ENCODE assay signal across 29 cellular contexts in genomic region chr6:81909981-81910910, GRCh38.
A peak's percentile ranks its signal among the peaks of the same experiment; 100 is the strongest.
DNase-seq lines count a peak whose midpoint lies in the region; ATAC-seq and TF ChIP-seq lines count a peak whose summit lies in the region.
"Had no signal": no experiment of that assay in that cellular context is flagged by ENCODE, and none has a peak within 500 bp of the region (broad histone marks: within the 10 kb centered on the region; RNA-seq: fewer than 3 reads in every experiment).

No MANE protein-coding gene starts in this region.

- no peak overlapping the region for H3K4ac ChIP-seq in IMR-90 (ENCODE audit: low read depth, low read length)

- no peak overlapping the region for H2AFZ ChIP-seq in IMR-90 (replicated peaks; ENCODE audit: low read length, poor library complexity)

- no peaks in the 10 kb centered on the region for H4K20me1 ChIP-seq in IMR-90 (ENCODE audit: insufficient read depth, low read length)

- no peaks in the 10 kb centered on the region for H3K4me1 Mint-ChIP-seq in stimulated activated effector memory CD8-positive, alpha-beta T cell treated with anti-CD3 and anti-CD28 coated beads, Interleukin-12 subunit alpha, Interleukin-12 subunit beta, amount 100 ng/mL, for 72 hours
- H3K4me1 Mint-ChIP-seq in CD4-positive, alpha-beta T cell (ENCODE audit: low read depth): no peaks in the 10 kb centered on the region
- H3K4me1 Mint-ChIP-seq: activated naive CD8-positive, alpha-beta T cell treated with anti-CD3 and anti-CD28 coated beads, Interleukin-2, amount 10 ng/mL, durations not matched to agents 7 days and 5 days; B cell had no signal

- H3K23ac ChIP-seq in IMR-90 (ENCODE audit: low read depth, low read length): no peak overlapping the region

- in situ Hi-C loops in IMR-90 (cut with MboI; ENCODE audit: low sequenced_read_pairs): no loop called here

- H2AK5ac ChIP-seq in IMR-90 (ENCODE audit: low read depth, low read length): no peak overlapping the region

- no peak for TF ChIP-seq RAD21 in IMR-90 (IDR thresholded peaks at IDR 0.05; ENCODE audit: low read length)

- no peak overlapping the region for H4K5ac ChIP-seq in IMR-90 (ENCODE audit: low read depth, low read length)

- H3K36me3 Mint-ChIP-seq in stimulated activated effector memory CD8-positive, alpha-beta T cell treated with anti-CD3 and anti-CD28 coated beads, Interleukin-12 subunit alpha, Interleukin-12 subunit beta, amount 100 ng/mL, for 72 hours: no peaks in the 10 kb centered on the region
- H3K36me3 Mint-ChIP-seq in CD4-positive, alpha-beta T cell (ENCODE audit: low read depth): no peaks in the 10 kb centered on the region
- H3K36me3 Mint-ChIP-seq: activated naive CD8-positive, alpha-beta T cell treated with anti-CD3 and anti-CD28 coated beads, Interleukin-2, amount 10 ng/mL, durations not matched to agents 7 days and 5 days; brain; IgD-negative memory B cell; type B pancreatic cell had no signal

- no peak overlapping the region for H3K18ac ChIP-seq in IMR-90 (ENCODE audit: low read depth, low read length)

- H3K56ac ChIP-seq in IMR-90 (ENCODE audit: extremely low read depth, insufficient read depth, low read length): no peak overlapping the region

- no peak overlapping the region for H3K27ac Mint-ChIP-seq in stimulated activated effector memory CD8-positive, alpha-beta T cell treated with anti-CD3 and anti-CD28 coated beads, Interleukin-12 subunit alpha, Interleukin-12 subunit beta, amount 100 ng/mL, for 72 hours
- H3K27ac Mint-ChIP-seq in CD4-positive, alpha-beta T cell: no peak overlapping the region
- H3K27ac Mint-ChIP-seq: activated CD8-positive, alpha-beta T cell treated with anti-CD3 and anti-CD28 coated beads, Interleukin-2, amount 10 ng/mL, durations not matched to agents 7 days and 5 days; activated naive CD8-positive, alpha-beta T cell treated with anti-CD3 and anti-CD28 coated beads, Interleukin-2, amount 10 ng/mL, durations not matched to agents 7 days and 5 days; B cell; IgD-negative memory B cell; T-helper 1 cell treated with Interleukin-12 subunit alpha and Interleukin-12 subunit beta and Interleukin-4 antibody, amounts not matched to agents 30 μg/mL and 1 μg/mL, for 36 hours; type B pancreatic cell had no signal

- CTCF ChIA-PET in IMR-90 (lab: Yijun Ruan, JAX): no interaction called here
- CTCF ChIA-PET in CD4-positive, alpha-beta T cell (lab: Charles Lee): interaction anchor here (0.7 kb wide), 1 partner anchor 490 kb away, joined by 3 read pairs; no protein-coding TSS in a partner anchor

- no peak overlapping the region for H3K14ac ChIP-seq in IMR-90 (replicated peaks; ENCODE audit: low read depth, low read length)

- H3K36me3 ChIP-seq in IMR-90 (ENCODE audit: control insufficient read depth, insufficient read depth, low read length): no peaks in the 10 kb centered on the region
- no peaks in the 10 kb centered on the region for H3K36me3 ChIP-seq in gastroesophageal sphincter
- H3K36me3 ChIP-seq: MG63, SJSA1 had no signal

- no peak overlapping the region for H4K91ac ChIP-seq in IMR-90 (ENCODE audit: insufficient read depth, low read depth, low read length)

- H2AK9ac ChIP-seq in IMR-90 (replicated peaks; ENCODE audit: low read depth, low read length, poor library complexity): no peak overlapping the region

- no peak overlapping the region for H3K27ac ChIP-seq in IMR-90 (ENCODE audit: insufficient read depth, low read length)
- H3K27ac ChIP-seq in gastroesophageal sphincter: no peak overlapping the region
- no peak overlapping the region for H3K27ac ChIP-seq in CD4-positive, alpha-beta T cell (ENCODE audit: low read depth, low read length)
- H3K27ac ChIP-seq: A549, SJSA1 had no signal

- ATAC-seq in IMR-90 (ENCODE audit: low read depth): no peak; the same call in 1 of the 2 replicates
- ATAC-seq in HG02759 (IDR thresholded peaks at IDR 0.05; ENCODE audit: unreplicated experiment): no peak
- no peak for ATAC-seq in gastroesophageal sphincter
- no peak for ATAC-seq in stimulated activated effector memory CD8-positive, alpha-beta T cell treated with anti-CD3 and anti-CD28 coated beads, Interleukin-12 subunit alpha, Interleukin-12 subunit beta, amount 100 ng/mL, for 72 hours
- ATAC-seq in CD4-positive, alpha-beta T cell (ENCODE audit: poor library complexity): no peak
- ATAC-seq: A549; activated CD8-positive, alpha-beta T cell treated with anti-CD3 and anti-CD28 coated beads, Interleukin-2, amount 10 ng/mL, durations not matched to agents 7 days and 5 days; HCT116; Panc1 had no signal

- no TSS peak for BruUV-seq in IMR-90 (replicated peaks; lab: Mats Ljungman, UMichigan)

- H3K4me2 ChIP-seq in IMR-90 (ENCODE audit: low read depth, low read length): no peak overlapping the region
- H3K4me2 ChIP-seq: A549 had no signal

- H3K4me1 ChIP-seq in IMR-90 (ENCODE audit: control insufficient read depth, insufficient read depth, low read length): no peaks in the 10 kb centered on the region
- H3K4me1 ChIP-seq in gastroesophageal sphincter: peaks cover 0 to 11% (median 0%) of the 10 kb centered on the region in 3 donors
- H3K4me1 ChIP-seq: A549 had no signal

- no peak overlapping the region for H3K9ac ChIP-seq in IMR-90 (ENCODE audit: low read depth, low read length)

- H3K4me3 ChIP-seq in AG10803 (ENCODE audit: low read length) (no peak overlapping the region), IMR-90 (ENCODE audit: insufficient read depth, low read depth, low read length) (no peak overlapping the region), gastroesophageal sphincter (no peak overlapping the region)
- H3K4me3 ChIP-seq: A549, MG63, SJSA1 had no signal

- no CpG with 5 or more reads among the region's 5 CpGs for WGBS in IMR-90 (ENCODE audit: extremely low coverage in 2 of 2, insufficient read length in 1 of 2), 2 experiments
- 72 to 84% methylated on average over 4 to 5 of the region's 5 CpGs for WGBS in gastroesophageal sphincter (ENCODE audit: low coverage in 1 of 2), 2 donors

- intact Hi-C loops in IMR-90 (cut with micrococcal nuclease): no loop called here
- intact Hi-C loops in CD4-positive, alpha-beta T cell (cut with DNase I, micrococcal nuclease): no loop called here

- H3K9me1 ChIP-seq in IMR-90 (ENCODE audit: insufficient read depth, low read length): peaks cover 4% of the 10 kb centered on the region; the same call in 1 of the 2 replicates

- dilution Hi-C loops in IMR-90 (cut with HindIII; ENCODE audit: low sequenced_read_pairs, unreplicated experiment): no loop called here

- H3K9me3 ChIP-seq in IMR-90 (ENCODE audit: control insufficient read depth, insufficient read depth, low read length) (no peaks in the 10 kb centered on the region), gastroesophageal sphincter (no peaks in the 10 kb centered on the region)
- H3K9me3 ChIP-seq in CD4-positive, alpha-beta T cell (ENCODE audit: control insufficient read depth, low read length): no peaks in the 10 kb centered on the region
- H3K9me3 ChIP-seq: A549, MG63, SJSA1 had no signal

- TF ChIP-seq CTCF in AG10803 (conservative IDR thresholded peaks at IDR 0.05; ENCODE audit: low read length) (no peak), IMR-90 (conservative IDR thresholded peaks at IDR 0.05; ENCODE audit: low read depth, low read length) (no peak), gastroesophageal sphincter (IDR thresholded peaks at IDR 0.05) (no peak)
- TF ChIP-seq CTCF in CD4-positive, alpha-beta T cell (IDR thresholded peaks at IDR 0.05): no peak

- no peaks in the 10 kb centered on the region for H3K79me1 ChIP-seq in IMR-90 (ENCODE audit: low read depth in 1 of 2, low read length in 2 of 2)

- no peak overlapping the region for H4K8ac ChIP-seq in IMR-90 (ENCODE audit: low read depth in 2 of 2, low read length in 2 of 2)

- DNase-seq in AG10803 (ENCODE audit: low read depth) (peak; percentile 31), IMR-90 (peak; percentile 33), astrocyte of the hippocampus (ENCODE audit: low read depth, low spot score) (peak; percentile 23), iris pigment epithelial cell (ENCODE audit: low read depth) (peak; percentile 50)
- DNase-seq in stimulated activated effector memory CD8-positive, alpha-beta T cell treated with anti-CD3 and anti-CD28 coated beads, Interleukin-12 subunit alpha, Interleukin-12 subunit beta, amount 100 ng/mL, for 72 hours (ENCODE audit: low spot score in 2 of 2): no peak
- no peak for DNase-seq in CD4-positive, alpha-beta T cell
- DNase-seq: activated CD4-positive, CD25-positive, alpha-beta regulatory T cell treated with anti-CD3 and anti-CD28 coated beads, Interleukin-2, amount 50 U/mL, for 72 hours; activated CD8-positive, alpha-beta T cell treated with anti-CD3 and anti-CD28 coated beads, Interleukin-2, amount 10 ng/mL, durations not matched to agents 7 days and 5 days; activated effector memory CD4-positive, alpha-beta T cell treated with Interleukin-2 at 50 U/mL for 16 hours; activated naive CD8-positive, alpha-beta T cell treated with anti-CD3 and anti-CD28 coated beads, Interleukin-2, amount 10 ng/mL, durations not matched to agents 7 days and 5 days; activated T-cell treated with anti-CD3 and anti-CD28 coated beads for 4 hours; DND-41; effector CD8-positive, alpha-beta T cell; erythroblast; islet precursor cell; MG63; NCI-H1436; NCI-H2107 had no signal

- no peak overlapping the region for H2BK15ac ChIP-seq in IMR-90 (ENCODE audit: low read depth, low read length)

- no peak overlapping the region for H2BK5ac ChIP-seq in IMR-90 (ENCODE audit: low read depth, low read length, poor library complexity, severe bottlenecking)

- no peak overlapping the region for H2BK20ac ChIP-seq in IMR-90 (ENCODE audit: low read depth, low read length)

- POLR2A ChIA-PET in IMR-90 (lab: Charles Lee; ENCODE audit: unreplicated experiment): no interaction called here
- POLR2A ChIA-PET in CD4-positive, alpha-beta T cell (lab: Charles Lee): no interaction called here

- no peak for TF ChIP-seq EP300 in gastroesophageal sphincter (IDR thresholded peaks at IDR 0.05)

- H3K4me3 Mint-ChIP-seq in stimulated activated effector memory CD8-positive, alpha-beta T cell treated with anti-CD3 and anti-CD28 coated beads, Interleukin-12 subunit alpha, Interleukin-12 subunit beta, amount 100 ng/mL, for 72 hours: no peak overlapping the region
- H3K4me3 Mint-ChIP-seq in CD4-positive, alpha-beta T cell: no peak overlapping the region
- H3K4me3 Mint-ChIP-seq: activated CD8-positive, alpha-beta T cell treated with anti-CD3 and anti-CD28 coated beads, Interleukin-2, amount 10 ng/mL, durations not matched to agents 7 days and 5 days; activated naive CD8-positive, alpha-beta T cell treated with anti-CD3 and anti-CD28 coated beads, Interleukin-2, amount 10 ng/mL, durations not matched to agents 7 days and 5 days; B cell; brain; IgD-negative memory B cell; T-helper 1 cell treated with Interleukin-12 subunit alpha and Interleukin-12 subunit beta and Interleukin-4 antibody, amounts not matched to agents 30 μg/mL and 1 μg/mL, for 36 hours; type B pancreatic cell had no signal

- H3K27me3 Mint-ChIP-seq in CD4-positive, alpha-beta T cell: no peaks in the 10 kb centered on the region
- H3K27me3 Mint-ChIP-seq: activated naive CD8-positive, alpha-beta T cell treated with anti-CD3 and anti-CD28 coated beads, Interleukin-2, amount 10 ng/mL, durations not matched to agents 7 days and 5 days; B cell; brain; IgD-negative memory B cell; type B pancreatic cell had no signal

- no peaks in the 10 kb centered on the region for H3K9me3 Mint-ChIP-seq in stimulated activated effector memory CD8-positive, alpha-beta T cell treated with anti-CD3 and anti-CD28 coated beads, Interleukin-12 subunit alpha, Interleukin-12 subunit beta, amount 100 ng/mL, for 72 hours
- H3K9me3 Mint-ChIP-seq in CD4-positive, alpha-beta T cell: no peaks in the 10 kb centered on the region
- H3K9me3 Mint-ChIP-seq: activated naive CD8-positive, alpha-beta T cell treated with anti-CD3 and anti-CD28 coated beads, Interleukin-2, amount 10 ng/mL, durations not matched to agents 7 days and 5 days; T-helper 1 cell treated with Interleukin-12 subunit alpha and Interleukin-12 subunit beta and Interleukin-4 antibody, amounts not matched to agents 30 μg/mL and 1 μg/mL, for 36 hours; type B pancreatic cell had no signal

- no peak overlapping the region for H2BK120ac ChIP-seq in IMR-90 (ENCODE audit: low read depth, low read length)

- TF ChIP-seq POLR2A in IMR-90 (IDR thresholded peaks at IDR 0.05; ENCODE audit: low read depth, low read length) (no peak), gastroesophageal sphincter (IDR thresholded peaks at IDR 0.05) (no peak)

- H3K27me3 ChIP-seq in IMR-90 (ENCODE audit: control insufficient read depth, insufficient read depth, low read length): no peaks in the 10 kb centered on the region
- no peaks in the 10 kb centered on the region for H3K27me3 ChIP-seq in gastroesophageal sphincter
- H3K27me3 ChIP-seq in CD4-positive, alpha-beta T cell (ENCODE audit: control insufficient read depth, insufficient read depth, low read length): no peaks in the 10 kb centered on the region
- H3K27me3 ChIP-seq: MG63, SJSA1 had no signal

Comparison
In these comparisons a context has a peak if more than half of its experiments do, and no peak if none do; other contexts are left out.
1. DNase-seq: peak in AG10803 (single experiment), IMR-90 (single experiment), astrocyte of the hippocampus (single experiment) and iris pigment epithelial cell (single experiment); none in stimulated activated effector memory CD8-positive, alpha-beta T cell treated with anti-CD3 and anti-CD28 coated beads, Interleukin-12 subunit alpha, Interleukin-12 subunit beta, amount 100 ng/mL, for 72 hours (0 of 2) and CD4-positive, alpha-beta T cell (0 of 10).